Comparison of ENCODE assay signal across 8 cellular contexts in genomic region chr14:35400707-35401421, GRCh38. TPM values are rescaled to one million over a fixed set of nuclear protein-coding genes. Genes with fewer than 3 reads are reported as not detected.
A peak's percentile ranks its signal among the peaks of the same experiment; 100 is the strongest.
DNase-seq lines count a peak whose midpoint lies in the region; ATAC-seq and TF ChIP-seq lines count a peak whose summit lies in the region.

No MANE protein-coding gene starts in this region.

- WGBS in mammary epithelial cell (ENCODE audit: low coverage, missing lambda C conversion rate) = 49% methylated on average over 10 of the region's 10 CpGs

- H3K27me3 ChIP-seq in Peyer's patch (no peaks in the 10 kb centered on the region), mammary epithelial cell (ENCODE audit: insufficient read depth, low read length) (no peaks in the 10 kb centered on the region)

- TF ChIP-seq CTCF in Peyer's patch (IDR thresholded peaks at IDR 0.05) (no peak), mammary epithelial cell (conservative IDR thresholded peaks at IDR 0.05 in 1 of 2, IDR thresholded peaks at IDR 0.05 in 1 of 2; ENCODE audit: extremely low read depth in 1 of 2, insufficient read depth in 1 of 2, low read depth in 1 of 2, low read length in 2 of 2) (no peak), nephron (IDR thresholded peaks at IDR 0.05; ENCODE audit: unreplicated experiment in 3 of 3) (no peak), GM13976 (IDR thresholded peaks at IDR 0.05; ENCODE audit: borderline replicate concordance, control extremely low read depth, extremely low read depth, insufficient read depth, missing control alignments) (no peak)

- H3K36me3 Mint-ChIP-seq in nephron (ENCODE audit: low read depth) = peaks cover 47% of the 10 kb centered on the region

- H3K9ac ChIP-seq in mammary epithelial cell (ENCODE audit: insufficient read depth, low read length) = no peak overlapping the region

- peak overlapping the region; percentile 86 to 93 (median 91) for H3K4me3 Mint-ChIP-seq in nephron

- H3K36me3 ChIP-seq in Peyer's patch (peaks cover 5 to 44% (median 8%) of the 10 kb centered on the region in 3 donors), mammary epithelial cell (ENCODE audit: insufficient read depth, low read length) (peaks cover 27% of the 10 kb centered on the region)

- ATAC-seq in GM21619 (IDR thresholded peaks at IDR 0.05; ENCODE audit: unreplicated experiment) (no peak), GM21717 (IDR thresholded peaks at IDR 0.05; ENCODE audit: unreplicated experiment) (no peak)

- no peaks in the 10 kb centered on the region for H4K20me1 ChIP-seq in mammary epithelial cell (ENCODE audit: insufficient read depth, low read length)

- H2AFZ ChIP-seq in mammary epithelial cell (ENCODE audit: low read depth, low read length) = no peak overlapping the region

- no peaks in the 10 kb centered on the region for H3K27me3 Mint-ChIP-seq in nephron (ENCODE audit: low read depth)

- DNase-seq in AML-193 (lab: John Stamatoyannopoulos, UW) = peak; percentile 52 to 61
- no peak for DNase-seq in Peyer's patch
- DNase-seq in mammary epithelial cell = peak; percentile 68
- DNase-seq in GM13976 (ENCODE audit: low spot score) = no peak
- no peak for DNase-seq in SW480 (ENCODE audit: low spot score)

- peaks cover 48% of the 10 kb centered on the region for H3K4me1 Mint-ChIP-seq in nephron

- H3K9me3 ChIP-seq in Peyer's patch (no peaks in the 10 kb centered on the region), mammary epithelial cell (replicated peaks; ENCODE audit: insufficient read depth, low read length) (no peaks in the 10 kb centered on the region)

- intact Hi-C loops in mammary epithelial cell (cut with micrococcal nuclease) = no loop called here

- peak overlapping the region; percentile 89 to 100 (median 100) for H3K27ac ChIP-seq in Peyer's patch
- H3K27ac ChIP-seq in mammary epithelial cell (ENCODE audit: insufficient read depth, low read depth, low read length) = no peak overlapping the region

- H3K4me1 ChIP-seq in Peyer's patch (peaks cover 9 to 57% (median 25%) of the 10 kb centered on the region in 4 donors), mammary epithelial cell (ENCODE audit: insufficient read depth, low read length) (peaks cover 33% of the 10 kb centered on the region)

- H3K9me3 Mint-ChIP-seq in nephron = no peaks in the 10 kb centered on the region

- CTCF ChIA-PET in mammary epithelial cell (lab: Charles Lee; ENCODE audit: low non-redundant PET) = no interaction called here

- dilution Hi-C loops in mammary epithelial cell (cut with HindIII; ENCODE audit: low sequenced_read_pairs) = loop anchor here (5.0 kb wide), 1 partner anchor 64 kb away; no protein-coding TSS in a partner anchor

- TF ChIP-seq POLR2A in Peyer's patch (IDR thresholded peaks at IDR 0.05) = peak in 1 of 2 donors; percentile 13

- BruUV-seq in mammary epithelial cell (replicated peaks; lab: Mats Ljungman, UMichigan) = no TSS peak

- in situ Hi-C loops in mammary epithelial cell (cut with MboI; ENCODE audit: low sequenced_read_pairs in 2 of 2) (loop anchor here (10.0 to 25.0 kb wide), 3 partner anchors 106 to 839 kb away; partner anchors contain the start of gene PSMA6 (in 1 of the 2)), GM13976 (cut with MboI; ENCODE audit: low sequenced_read_pairs, unreplicated experiment) (loop anchor here (25.0 kb wide), 1 partner anchor 739 kb away; no protein-coding TSS in a partner anchor)

- peak overlapping the region in 2 of 3 experiments; percentile 41 to 54 for H3K27ac Mint-ChIP-seq in nephron

- peaks cover 30% of the 10 kb centered on the region for H3K79me2 ChIP-seq in mammary epithelial cell (ENCODE audit: insufficient read depth, low read length)

- H3K4me2 ChIP-seq in mammary epithelial cell (ENCODE audit: insufficient read depth, low read depth, low read length) = peak overlapping the region; percentile 93

- peak overlapping the region; percentile 94 to 100 (median 98) for H3K4me3 ChIP-seq in Peyer's patch
- H3K4me3 ChIP-seq in mammary epithelial cell (replicated peaks in 1 of 3; ENCODE audit: insufficient read depth in 1 of 3, low read depth in 2 of 3, low read length in 3 of 3) = peak overlapping the region in 1 of 3 experiments; percentile 61

RNA-seq across cellular contexts. Expression of gene NFKBIA, which starts 3.7 kb away (rescaled TPM):
- total RNA-seq in Peyer's patch (100 to 1,000 TPM; 210 to 873 (median 358) TPM), mammary epithelial cell (10 to 100 TPM; 81.0 to 86.7 TPM)
- 59.8 TPM for polyA plus RNA-seq in mammary epithelial cell
- 117 TPM for polyA minus RNA-seq in mammary epithelial cell

Comparison
In these comparisons a context has a peak if more than half of its experiments do, and no peak if none do; other contexts are left out.
1. DNase-seq: peak in AML-193 (2 of 2) and mammary epithelial cell (single experiment); none in Peyer's patch (0 of 3), GM13976 (single experiment) and SW480 (single experiment).